ENCODE assay signal across 8 cellular contexts in genomic region chr10:100913470-100913865, GRCh38. TPM values are rescaled to one million over a fixed set of nuclear protein-coding genes. Genes with fewer than 3 reads are reported as not detected.
A peak's percentile ranks its signal among the peaks of the same experiment; 100 is the strongest.
DNase-seq lines count a peak whose midpoint lies in the region; ATAC-seq and TF ChIP-seq lines count a peak whose summit lies in the region.

No MANE protein-coding gene starts in this region.

- peaks cover 21% of the 10 kb centered on the region for H3K4me1 Mint-ChIP-seq in progenitor cell of endocrine pancreas (ENCODE audit: low read depth)

- peaks cover 6% of the 10 kb centered on the region for H3K36me3 Mint-ChIP-seq in progenitor cell of endocrine pancreas (ENCODE audit: insufficient read depth)

- peak overlapping the region; percentile 95 for H3K27ac Mint-ChIP-seq in progenitor cell of endocrine pancreas

- H3K9me3 ChIP-seq in ES-I3 (ENCODE audit: control insufficient read depth, insufficient read depth, low read length) (no peaks in the 10 kb centered on the region), RWPE2 (ENCODE audit: severe bottlenecking) (no peaks in the 10 kb centered on the region), esophagus (ENCODE audit: control insufficient read depth in 2 of 2, insufficient read depth in 1 of 2, low read depth in 1 of 2, low read length in 1 of 2) (no peaks in the 10 kb centered on the region)

- H3K27ac ChIP-seq in RWPE2 (ENCODE audit: poor library complexity, severe bottlenecking) (peak overlapping the region; percentile 46), esophagus (ENCODE audit: low read depth in 2 of 2, low read length in 1 of 2) (peak overlapping the region in 1 of 2 donors; percentile 95)

- DNase-seq in RWPE2 (ENCODE audit: low spot score) (no peak), progenitor cell of endocrine pancreas (ENCODE audit: low spot score, unreplicated experiment) (no peak), occipital lobe (lab: John Stamatoyannopoulos, UW) (no peak), NCI-H1436 treated with DMSO at 0.1 percent for 48 hours (lab: John Stamatoyannopoulos, UW) (no peak)

- H3K4me1 ChIP-seq in ES-I3 (ENCODE audit: insufficient read depth, low read length) = peaks cover 14% of the 10 kb centered on the region; the same call in 1 of the 2 replicates
- peaks cover 8% of the 10 kb centered on the region for H3K4me1 ChIP-seq in RWPE2 (ENCODE audit: insufficient read depth, poor library complexity, severe bottlenecking)
- H3K4me1 ChIP-seq in esophagus (ENCODE audit: control insufficient read depth in 2 of 2, insufficient read depth in 2 of 2, low read length in 1 of 2) = no peaks in the 10 kb centered on the region

- H3K4me3 ChIP-seq in RWPE2 (ENCODE audit: severe bottlenecking) (peak overlapping the region; percentile 95), esophagus (ENCODE audit: low read depth in 1 of 2, low read length in 2 of 2) (peak overlapping the region; percentile 93 to 100)

- no peaks in the 10 kb centered on the region for H3K9me3 Mint-ChIP-seq in progenitor cell of endocrine pancreas (ENCODE audit: low read depth)

- H3K36me3 ChIP-seq in ES-I3 (ENCODE audit: insufficient read depth, low read length) (peaks cover under 1% of the 10 kb centered on the region), RWPE2 (ENCODE audit: low read depth) (peaks cover 51% of the 10 kb centered on the region), esophagus (ENCODE audit: control insufficient read depth in 2 of 2, insufficient read depth in 2 of 2, low read length in 1 of 2) (peaks cover 4 to 6% of the 10 kb centered on the region in 2 donors)

- no peaks in the 10 kb centered on the region for H3K27me3 Mint-ChIP-seq in progenitor cell of endocrine pancreas

- H3K9ac ChIP-seq in ES-I3 (ENCODE audit: low read depth, low read length) = peak overlapping the region; percentile 100

- no peaks in the 10 kb centered on the region for H3K27me3 ChIP-seq in RWPE2 (ENCODE audit: insufficient read depth, poor library complexity, severe bottlenecking)
- H3K27me3 ChIP-seq in esophagus (ENCODE audit: control insufficient read depth in 1 of 2, insufficient read depth in 2 of 2, low read length in 2 of 2) = no peaks in the 10 kb centered on the region

- TF ChIP-seq CTCF in RWPE2 (IDR thresholded peaks at IDR 0.05; ENCODE audit: poor library complexity, severe bottlenecking) (no peak), progenitor cell of endocrine pancreas (IDR thresholded peaks at IDR 0.05; ENCODE audit: unreplicated experiment) (no peak)

- ATAC-seq in RWPE2 (ENCODE audit: low read depth) (no peak), HG03039 (IDR thresholded peaks at IDR 0.05; ENCODE audit: unreplicated experiment) (no peak), HG02763 (IDR thresholded peaks at IDR 0.05; ENCODE audit: unreplicated experiment) (no peak)

- WGBS in esophagus, 2 donors = 2 to 4% methylated on average over 10 of the region's 10 CpGs

- H3K4me3 Mint-ChIP-seq in progenitor cell of endocrine pancreas (ENCODE audit: low read depth) = peak overlapping the region; percentile 99

RNA-seq across cellular contexts. Expression of gene SLF2, which starts 0.7 kb away (rescaled TPM):
- 1 to 10 TPM; 5.1 to 9.4 TPM for polyA plus RNA-seq in esophagus
- total RNA-seq in progenitor cell of endocrine pancreas (29.9 and 31.8 TPM in 2 replicates), occipital lobe (61.9 TPM)

RNA-seq across cellular contexts. Expression of gene SEMA4G, which starts 55.8 kb away (rescaled TPM):
- 1 to 10 TPM; 1.4 to 1.9 TPM for polyA plus RNA-seq in esophagus
- total RNA-seq in progenitor cell of endocrine pancreas = 57.1 and 62.3 TPM in 2 replicates
- 8.0 TPM for total RNA-seq in occipital lobe
